ENCODE assay signal across 29 cellular contexts in the genomic region with DNA sequence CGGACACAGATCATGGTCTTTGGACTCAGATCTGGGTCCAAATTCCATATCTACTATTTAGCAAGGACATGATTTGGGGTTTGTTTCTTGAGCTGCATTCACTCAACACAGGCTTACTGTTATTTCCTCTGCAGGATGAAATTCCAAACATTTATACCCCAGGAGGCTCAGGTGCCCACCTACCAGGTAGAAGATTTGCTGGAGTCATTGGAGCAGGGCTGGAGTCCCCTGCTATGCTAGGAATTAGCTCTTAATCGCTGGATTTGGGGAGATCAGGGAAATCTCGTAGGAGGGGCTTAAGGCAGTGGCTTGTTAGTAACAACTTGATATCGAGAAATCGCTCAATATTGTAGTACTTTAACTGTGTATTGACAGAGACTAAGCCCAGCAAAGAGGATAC.
"Had no signal": no experiment of that assay in that cellular context is flagged by ENCODE, and none has a peak within 500 bp of the region (broad histone marks: within the 10 kb centered on the region; RNA-seq: fewer than 3 reads in every experiment).

No MANE protein-coding gene starts in this region.

- ATAC-seq: left colon; mucosa of descending colon; naive thymus-derived CD4-positive, alpha-beta T cell; natural killer cell treated with Interleukin-12 subunit alpha and Interleukin-12 subunit beta and Interleukin-15 and Interleukin-18, amount 100 ng/mL, for 72 hours; pancreas; right cardiac atrium; stimulated activated effector memory CD8-positive, alpha-beta T cell treated with anti-CD3 and anti-CD28 coated beads, Interleukin-12 subunit alpha, Interleukin-12 subunit beta, amount 100 ng/mL, for 72 hours; upper lobe of right lung had no signal

- H3K27ac ChIP-seq: left ventricle myocardium inferior, pancreas, prostate gland, sigmoid colon, spleen, suprapubic skin, thoracic aorta, tibial artery, upper lobe of right lung had no signal

- H3K27ac Mint-ChIP-seq: immature natural killer cell; natural killer cell treated with Interleukin-12 subunit alpha and Interleukin-12 subunit beta and Interleukin-15 and Interleukin-18, amount 100 ng/mL, for 72 hours; stimulated activated effector memory CD8-positive, alpha-beta T cell treated with anti-CD3 and anti-CD28 coated beads, Interleukin-12 subunit alpha, Interleukin-12 subunit beta, amount 100 ng/mL, for 72 hours; stimulated activated naive CD8-positive, alpha-beta T cell treated with anti-CD3 and anti-CD28 coated beads, Interleukin-15, Interleukin-2, amounts not matched to agents 100 ng/mL and 50 ng/mL, for 24 hours had no signal

- H3K9me3 ChIP-seq: left ventricle myocardium inferior, mucosa of descending colon, pancreas, prostate gland, sigmoid colon, spleen, suprapubic skin, thoracic aorta, tibial artery, upper lobe of right lung had no signal

- H3K36me3 Mint-ChIP-seq: immature natural killer cell; naive thymus-derived CD4-positive, alpha-beta T cell; natural killer cell treated with Interleukin-12 subunit alpha and Interleukin-12 subunit beta and Interleukin-15 and Interleukin-18, amount 100 ng/mL, for 72 hours; stimulated activated effector memory CD8-positive, alpha-beta T cell treated with anti-CD3 and anti-CD28 coated beads, Interleukin-12 subunit alpha, Interleukin-12 subunit beta, amount 100 ng/mL, for 72 hours had no signal

- H3K4me3 Mint-ChIP-seq: immature natural killer cell; naive thymus-derived CD4-positive, alpha-beta T cell; natural killer cell treated with Interleukin-12 subunit alpha and Interleukin-12 subunit beta and Interleukin-15 and Interleukin-18, amount 100 ng/mL, for 72 hours; stimulated activated effector memory CD8-positive, alpha-beta T cell treated with anti-CD3 and anti-CD28 coated beads, Interleukin-12 subunit alpha, Interleukin-12 subunit beta, amount 100 ng/mL, for 72 hours; stimulated activated naive CD8-positive, alpha-beta T cell treated with anti-CD3 and anti-CD28 coated beads, Interleukin-15, Interleukin-2, amounts not matched to agents 100 ng/mL and 50 ng/mL, for 24 hours had no signal

- H3K9me3 Mint-ChIP-seq: natural killer cell treated with Interleukin-12 subunit alpha and Interleukin-12 subunit beta and Interleukin-15 and Interleukin-18, amount 100 ng/mL, for 72 hours; stimulated activated effector memory CD8-positive, alpha-beta T cell treated with anti-CD3 and anti-CD28 coated beads, Interleukin-12 subunit alpha, Interleukin-12 subunit beta, amount 100 ng/mL, for 72 hours; stimulated activated naive CD8-positive, alpha-beta T cell treated with anti-CD3 and anti-CD28 coated beads, Interleukin-15, Interleukin-2, amounts not matched to agents 100 ng/mL and 50 ng/mL, for 24 hours had no signal

- H3K36me3 ChIP-seq: left ventricle myocardium inferior, pancreas, prostate gland, sigmoid colon, spleen, suprapubic skin, thoracic aorta, tibial artery, upper lobe of right lung had no signal

- DNase-seq: hypothalamus; immature natural killer cell; kidney; left colon; left ventricle myocardium inferior; midbrain; mucosa of descending colon; naive thymus-derived CD4-positive, alpha-beta T cell; nucleus accumbens; pancreas; posterior cingulate gyrus; right cardiac atrium; sigmoid colon; small intestine; spleen; stimulated activated CD4-positive, alpha-beta T cell treated with anti-CD3 and anti-CD28 coated beads, Interleukin-4, amount 100 ng/mL, for 24 hours; stimulated activated naive CD4-positive, alpha-beta T cell; tibial artery; trophoblast cell; upper lobe of right lung had no signal

- FAIRE-seq: islet of Langerhans, kidney, pancreas, small intestine, urothelium cell line had no signal

- H3K27me3 ChIP-seq: pancreas, sigmoid colon, suprapubic skin, tibial artery, upper lobe of right lung had no signal

- H3K4me3 ChIP-seq: left ventricle myocardium inferior, lung, mucosa of descending colon, pancreas, prostate gland, sigmoid colon, spleen, suprapubic skin, thoracic aorta, tibial artery, upper lobe of right lung had no signal

- H3K4me1 Mint-ChIP-seq: immature natural killer cell; naive thymus-derived CD4-positive, alpha-beta T cell; stimulated activated effector memory CD8-positive, alpha-beta T cell treated with anti-CD3 and anti-CD28 coated beads, Interleukin-12 subunit alpha, Interleukin-12 subunit beta, amount 100 ng/mL, for 72 hours had no signal

- H3K4me1 ChIP-seq: left ventricle myocardium inferior, pancreas, prostate gland, sigmoid colon, spleen, suprapubic skin, tibial artery, upper lobe of right lung had no signal
